Comparison of ENCODE assay signal across 12 cellular contexts in the genomic region with DNA sequence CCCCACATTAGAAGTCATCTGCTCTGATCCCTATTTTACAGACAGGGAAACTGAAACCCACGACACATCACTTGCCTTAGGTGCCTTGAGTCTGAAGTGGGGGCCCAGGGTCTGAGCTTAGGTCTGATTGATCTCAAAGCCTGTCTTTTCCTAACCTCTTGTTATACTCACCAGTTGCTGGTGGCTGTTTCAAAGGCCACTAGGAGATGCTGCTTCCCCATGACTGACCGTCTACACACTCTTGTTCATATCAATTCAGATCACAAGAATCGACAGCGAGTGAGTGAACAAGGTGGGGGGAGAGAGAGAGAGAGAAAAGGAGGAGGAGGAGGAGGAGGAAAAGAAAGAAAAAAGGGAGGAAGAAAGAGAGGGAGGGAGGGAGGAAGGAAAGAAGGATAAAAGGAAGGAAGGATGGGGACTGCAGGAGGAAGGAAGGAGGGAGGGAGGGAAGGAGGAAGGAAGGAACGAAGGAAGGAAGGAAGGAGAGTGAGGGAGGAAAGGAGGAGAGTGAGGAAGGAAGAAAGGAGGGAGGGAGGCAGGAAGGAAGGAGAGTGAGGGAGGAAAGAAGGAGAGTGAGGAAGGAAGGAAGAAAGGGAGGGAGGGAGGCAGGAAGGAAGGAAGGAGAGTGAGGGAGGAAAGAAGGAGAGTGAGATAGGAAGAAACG. TPM values are rescaled to one million over a fixed set of nuclear protein-coding genes. Genes with fewer than 3 reads are reported as not detected.
DNase-seq lines count a peak whose midpoint lies in the region; ATAC-seq and TF ChIP-seq lines count a peak whose summit lies in the region.
"Had no signal": no experiment of that assay in that cellular context is flagged by ENCODE, and none has a peak within 500 bp of the region (broad histone marks: within the 10 kb centered on the region; RNA-seq: fewer than 3 reads in every experiment).

No MANE protein-coding gene starts in this region.

- no peak for TF ChIP-seq POLR2A in gastroesophageal sphincter (IDR thresholded peaks at IDR 0.05)

- DNase-seq in AG10803 (ENCODE audit: low read depth) (peak; percentile 1), T-helper 1 cell (peak in 4 of 5 donors; percentile 17 to 38 (median 26)), A673 (ENCODE audit: low spot score) (no peak), dedifferentiated amniotic fluid mesenchymal stem cell (ENCODE audit: extremely low spot score) (no peak)
- peak; percentile 4 to 34 (median 25) for DNase-seq in effector memory CD4-positive, alpha-beta T cell

- no peaks in the 10 kb centered on the region for H3K27me3 ChIP-seq in effector memory CD4-positive, alpha-beta T cell (replicated peaks; ENCODE audit: control insufficient read depth, insufficient read depth, low read length, poor library complexity, severe bottlenecking)
- H3K27me3 ChIP-seq in A673 (replicated peaks; ENCODE audit: insufficient read depth, low read depth, low read length, poor library complexity) (peaks cover 57% of the 10 kb centered on the region), gastroesophageal sphincter (peaks cover 54% of the 10 kb centered on the region)

- ATAC-seq in HG02623 (IDR thresholded peaks at IDR 0.05; ENCODE audit: unreplicated experiment) = no peak
- no peak for ATAC-seq in gastroesophageal sphincter

- no TSS peak for BruUV-seq in A673 (replicated peaks; lab: Mats Ljungman, UMichigan)

- TF ChIP-seq CTCF in AG10803 (conservative IDR thresholded peaks at IDR 0.05; ENCODE audit: low read length) (peak; percentile 18; the same call in 1 of the 2 replicates), GM12875 (IDR thresholded peaks at IDR 0.05; ENCODE audit: borderline replicate concordance, insufficient read depth, low read depth, low read length) (peak; percentile 16; the same call in 1 of the 2 replicates), A673 (conservative IDR thresholded peaks at IDR 0.05; ENCODE audit: low read depth, low read length) (no peak), gastroesophageal sphincter (IDR thresholded peaks at IDR 0.05) (no peak)

- no peak overlapping the region for H3K27ac ChIP-seq in effector memory CD4-positive, alpha-beta T cell (ENCODE audit: insufficient read depth, low read length, poor library complexity, severe bottlenecking)
- H3K27ac ChIP-seq in A673 (ENCODE audit: low read depth, low read length, poor library complexity, severe bottlenecking) = no peak overlapping the region
- H3K27ac ChIP-seq in gastroesophageal sphincter = no peak overlapping the region
- H3K27ac ChIP-seq: epithelial cell of prostate, thoracic aorta had no signal

- no peaks in the 10 kb centered on the region for H3K36me3 ChIP-seq in effector memory CD4-positive, alpha-beta T cell (ENCODE audit: control insufficient read depth, insufficient read depth, low read length)
- H3K36me3 ChIP-seq in A673 (ENCODE audit: insufficient read depth, low read length, poor library complexity, severe bottlenecking) = no peaks in the 10 kb centered on the region
- H3K36me3 ChIP-seq in gastroesophageal sphincter = no peaks in the 10 kb centered on the region
- H3K36me3 ChIP-seq: thoracic aorta had no signal

- CTCF ChIA-PET in A673 (lab: Charles Lee) = no interaction called here

- POLR2A ChIA-PET in A673 (lab: Charles Lee; ENCODE audit: low non-redundant PET) = no interaction called here

- H3K4me3 ChIP-seq in AG10803 (ENCODE audit: low read length) (no peak overlapping the region), GM12875 (ENCODE audit: low read depth, low read length) (no peak overlapping the region), A673 (ENCODE audit: low read depth, low read length, poor library complexity, severe bottlenecking) (no peak overlapping the region), gastroesophageal sphincter (no peak overlapping the region)
- no peak overlapping the region for H3K4me3 ChIP-seq in effector memory CD4-positive, alpha-beta T cell (ENCODE audit: insufficient read depth, low read depth, low read length, poor library complexity, severe bottlenecking)
- H3K4me3 ChIP-seq: lung, thoracic aorta had no signal

- intact Hi-C loops in A673 (cut with micrococcal nuclease; ENCODE audit: unreplicated experiment) = no loop called here

- TF ChIP-seq EP300 in gastroesophageal sphincter (IDR thresholded peaks at IDR 0.05) = no peak

- no peaks in the 10 kb centered on the region for H3K4me1 ChIP-seq in effector memory CD4-positive, alpha-beta T cell (ENCODE audit: control insufficient read depth, insufficient read depth, low read length, poor library complexity, severe bottlenecking)
- no peaks in the 10 kb centered on the region for H3K4me1 ChIP-seq in A673 (ENCODE audit: insufficient read depth, low read length, poor library complexity, severe bottlenecking)
- H3K4me1 ChIP-seq in gastroesophageal sphincter = no peaks in the 10 kb centered on the region

- WGBS in gastroesophageal sphincter (ENCODE audit: low coverage in 1 of 2), 2 donors = 8% methylated on average over 1 to 6 of the region's 6 CpGs

- H3K9me3 ChIP-seq in effector memory CD4-positive, alpha-beta T cell (ENCODE audit: control insufficient read depth, low read length) = no peaks in the 10 kb centered on the region
- no peaks in the 10 kb centered on the region for H3K9me3 ChIP-seq in A673 (ENCODE audit: low read depth, low read length, poor library complexity, severe bottlenecking)
- H3K9me3 ChIP-seq in gastroesophageal sphincter = no peaks in the 10 kb centered on the region
- H3K9me3 ChIP-seq: thoracic aorta had no signal

RNA-seq across cellular contexts. Expression of a gene that starts 3.3 kb away (rescaled TPM):
- not detected in 2 replicates for total RNA-seq in A673 (2021)
- not detected for total RNA-seq in gastroesophageal sphincter
- total RNA-seq: lung, skeletal muscle tissue, thoracic aorta had no signal

RNA-seq across cellular contexts. Expression of a gene that starts 24.7 kb away (rescaled TPM):
- not detected in 2 replicates for total RNA-seq in A673 (2021)
- not detected for total RNA-seq in gastroesophageal sphincter
- total RNA-seq: lung, skeletal muscle tissue, thoracic aorta had no signal

Comparison
In these comparisons a context has a peak if more than half of its experiments do, and no peak if none do; other contexts are left out.
1. DNase-seq: peak in AG10803 (single experiment), T-helper 1 cell (4 of 5) and effector memory CD4-positive, alpha-beta T cell (3 of 3); none in A673 (single experiment) and dedifferentiated amniotic fluid mesenchymal stem cell (single experiment).
2. CTCF ChIP-seq: peak in AG10803 (single experiment) and GM12875 (single experiment); none in A673 (single experiment) and gastroesophageal sphincter (0 of 4).